In the genomic region with DNA sequence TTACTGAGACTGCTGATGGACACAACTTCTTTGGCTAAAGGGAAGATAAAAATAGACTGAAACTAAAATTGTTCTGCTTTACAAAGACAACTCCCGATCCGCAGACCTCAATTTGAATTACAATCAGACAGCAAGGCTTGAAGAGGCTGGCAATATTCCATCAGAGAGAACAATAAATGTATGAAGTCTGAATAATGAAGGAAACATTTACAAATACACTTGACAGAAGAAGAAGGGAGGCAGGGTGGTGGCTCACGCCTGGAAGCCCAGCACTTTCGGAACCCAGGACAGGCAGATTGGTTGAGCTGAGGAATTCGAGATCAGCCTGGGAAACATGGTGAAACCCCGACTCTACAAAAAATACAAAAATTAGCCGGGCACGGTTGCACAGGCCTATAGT, we compare ENCODE assay signal across 18 cellular contexts. TPM values are rescaled to one million over a fixed set of nuclear protein-coding genes. Genes with fewer than 3 reads are reported as not detected.
DNase-seq lines count a peak whose midpoint lies in the region; ATAC-seq, FAIRE-seq and TF ChIP-seq lines count a peak whose summit lies in the region.
"Had no signal": no experiment of that assay in that cellular context is flagged by ENCODE, and none has a peak within 500 bp of the region (broad histone marks: within the 10 kb centered on the region; RNA-seq: fewer than 3 reads in every experiment).

No MANE protein-coding gene starts in this region.

- intact Hi-C loops in tibial artery (cut with DNase I; ENCODE audit: low total_unique reads): no loop called here

- H3K14ac ChIP-seq in H1 (ENCODE audit: insufficient read length): no peak overlapping the region

- H3K79me2 ChIP-seq in GM23338 (replicated peaks; ENCODE audit: insufficient read depth) (no peaks in the 10 kb centered on the region), MM.1S (ENCODE audit: low read length) (no peaks in the 10 kb centered on the region), H1 (ENCODE audit: control insufficient read depth in 1 of 2, insufficient read depth in 2 of 2, low read length in 2 of 2) (no peaks in the 10 kb centered on the region)

- no peaks in the 10 kb centered on the region for H3K36me3 ChIP-seq in GM23338 (ENCODE audit: insufficient read depth)
- no peaks in the 10 kb centered on the region for H3K36me3 ChIP-seq in MM.1S (replicated peaks; ENCODE audit: insufficient read depth, low read length)
- H3K36me3 ChIP-seq in H1 (ENCODE audit: control insufficient read depth in 2 of 4, insufficient read depth in 4 of 4, low read length in 3 of 4): no peaks in the 10 kb centered on the region
- no peaks in the 10 kb centered on the region for H3K36me3 ChIP-seq in tibial artery

- H3K4me3 Mint-ChIP-seq in GM23338 (no peak overlapping the region), WTC11 (no peak overlapping the region)
- H3K4me3 Mint-ChIP-seq: CD14-positive monocyte; CD8-positive, alpha-beta T cell had no signal

- H3K36me3 Mint-ChIP-seq in GM23338 (ENCODE audit: low read depth) (no peaks in the 10 kb centered on the region), WTC11 (no peaks in the 10 kb centered on the region)
- H3K36me3 Mint-ChIP-seq: CD14-positive monocyte; CD8-positive, alpha-beta T cell had no signal

- H3K27ac ChIP-seq in GM23338 (ENCODE audit: low read depth) (peak overlapping the region; percentile 53; the same call in 1 of the 2 replicates), MM.1S (ENCODE audit: low read length) (no peak overlapping the region; the same call in 1 of the 2 replicates), H1 (ENCODE audit: low read depth, low read length) (no peak overlapping the region), tibial artery (no peak overlapping the region)
- H3K27ac ChIP-seq: A549, HL-60 had no signal

- no peak for DNase-seq in GM23338 (ENCODE audit: low spot score)
- no peak for DNase-seq in MM.1S
- DNase-seq in WTC11 (ENCODE audit: low spot score): no peak
- DNase-seq in H1 (ENCODE audit: low read depth in 1 of 2, low spot score in 2 of 2): no peak
- no peak for DNase-seq in activated CD8-positive, alpha-beta memory T cell treated with anti-CD3 and anti-CD28 coated beads, Interleukin-2, amount 50 U/mL, for 48 hours
- DNase-seq in occipital lobe (lab: John Stamatoyannopoulos, UW): no peak
- DNase-seq in tibial artery: no peak
- DNase-seq: CD8-positive, alpha-beta T cell; COR-L47; DMS53; GF-D8 had no signal

- no peaks in the 10 kb centered on the region; the same call in 1 of the 2 replicates for H3K23me2 ChIP-seq in H1 (ENCODE audit: low read depth, low read length)

- no peaks in the 10 kb centered on the region for H3K9me3 ChIP-seq in MM.1S (replicated peaks; ENCODE audit: insufficient read depth, low read length)
- H3K9me3 ChIP-seq in H1 (ENCODE audit: insufficient read depth in 2 of 2, low read depth in 1 of 2, low read length in 1 of 2): no peaks in the 10 kb centered on the region
- no peaks in the 10 kb centered on the region for H3K9me3 ChIP-seq in tibial artery
- H3K9me3 ChIP-seq: A549 had no signal

- 0 out of 2 replicates have a peak overlapping the region, but pooled peaks have one; percentile 23 for H2BK15ac ChIP-seq in H1 (ENCODE audit: low read length)

- TF ChIP-seq POLR2A in H1 (IDR thresholded peaks at IDR 0.05; ENCODE audit: control extremely low read depth in 1 of 2, low read depth in 2 of 2, low read length in 2 of 2): no peak

- no peaks in the 10 kb centered on the region; the same call in 1 of the 2 replicates for H3F3A ChIP-seq in GM23338 (replicated peaks; ENCODE audit: low read depth)
- H3F3A ChIP-seq in MM.1S (ENCODE audit: insufficient read depth, low read length): peaks cover 3% of the 10 kb centered on the region

- 76% methylated on average over 8 of the region's 8 CpGs; no CpG with 5 or more reads in 1 of the 2 experiments for WGBS in H1 (ENCODE audit: extremely low coverage in 1 of 2, insufficient coverage in 1 of 2, insufficient read length in 1 of 2, insufficient replicate concordance in 2 of 2, low coverage in 1 of 2, low lambda C conversion rate in 2 of 2, missing lambda C conversion rate in 1 of 2), 2 experiments

- no peak overlapping the region for H3K23ac ChIP-seq in H1 (ENCODE audit: insufficient read length)

- no peak overlapping the region for H3K4ac ChIP-seq in H1 (replicated peaks; ENCODE audit: insufficient read length, low read depth, low read length)

- H4K91ac ChIP-seq in H1 (replicated peaks; ENCODE audit: insufficient read length, low read length): no peak overlapping the region

- H3K4me1 Mint-ChIP-seq in GM23338 (peaks cover 5% of the 10 kb centered on the region), WTC11 (peaks cover 19% of the 10 kb centered on the region)

- no peak overlapping the region for H2AK5ac ChIP-seq in H1 (ENCODE audit: low read depth, low read length)

- TF ChIP-seq RAD21 in H1 (IDR thresholded peaks at IDR 0.05 in 1 of 2, conservative IDR thresholded peaks at IDR 0.05 in 1 of 2; ENCODE audit: low read depth in 2 of 2, low read length in 2 of 2): no peak

- H3K9me2 ChIP-seq in GM23338 (ENCODE audit: insufficient read depth) (no peaks in the 10 kb centered on the region), MM.1S (replicated peaks; ENCODE audit: insufficient read depth, low read length) (no peaks in the 10 kb centered on the region)

- FAIRE-seq in H1 (lab: Jason Lieb, UNC): no peak
- FAIRE-seq: A549, D721Med, H54 had no signal

- no peak overlapping the region for H2BK5ac ChIP-seq in H1 (ENCODE audit: low read depth, low read length)

- H3K9me3 Mint-ChIP-seq in GM23338 (no peaks in the 10 kb centered on the region; the same call in 2 of the 3 replicates), WTC11 (peaks cover 4% of the 10 kb centered on the region)
- H3K9me3 Mint-ChIP-seq: CD8-positive, alpha-beta T cell had no signal

- H2BK120ac ChIP-seq in H1 (replicated peaks; ENCODE audit: low read depth, low read length): no peak overlapping the region

- TF ChIP-seq CTCF in GM23338 (conservative IDR thresholded peaks at IDR 0.05; ENCODE audit: low read depth in 2 of 2) (no peak), MM.1S (IDR thresholded peaks at IDR 0.05; ENCODE audit: low read length) (no peak), WTC11 (IDR thresholded peaks at IDR 0.05) (no peak), H1 (IDR thresholded peaks at IDR 0.05; ENCODE audit: control extremely low read depth in 1 of 3, insufficient read depth in 1 of 3, low read depth in 1 of 3, low read length in 3 of 3) (no peak), tibial artery (IDR thresholded peaks at IDR 0.05) (no peak)

- ATAC-seq in GM23338: no peak
- no peak for ATAC-seq in WTC11
- ATAC-seq: A549; CD8-positive, alpha-beta T cell had no signal

- H3K4me2 ChIP-seq in GM23338 (peak overlapping the region; percentile 4; the same call in 1 of the 2 replicates), MM.1S (ENCODE audit: low read depth, low read length) (peak overlapping the region; percentile 54), H1 (ENCODE audit: insufficient read depth in 1 of 2, low read depth in 2 of 2, low read length in 2 of 2) (no peak overlapping the region)
- H3K4me2 ChIP-seq: A549 had no signal

- H2AFZ ChIP-seq in GM23338 (peak overlapping the region; percentile 61; the same call in 1 of the 2 replicates), MM.1S (ENCODE audit: low read length) (0 out of 2 replicates have a peak overlapping the region, but pooled peaks have one; percentile 32), H1 (ENCODE audit: low read length) (no peak overlapping the region)

- no peak overlapping the region for H3K56ac ChIP-seq in H1 (replicated peaks; ENCODE audit: insufficient read length, low read depth, low read length)

- CTCF ChIA-PET in WTC11 (lab: Charles Lee): interaction anchor here (1.1 kb wide), 1 partner anchor 56 kb away, joined by 3 read pairs; no protein-coding TSS in a partner anchor
- CTCF ChIA-PET in H1 (lab: Charles Lee; ENCODE audit: partially characterized antibody): interaction anchor here (1.1 kb wide), 1 partner anchor 16 kb away, joined by 3 read pairs; no protein-coding TSS in a partner anchor

- no peak overlapping the region for H4K8ac ChIP-seq in H1 (ENCODE audit: extremely low read depth, insufficient read depth, low read length)

- H3K27ac Mint-ChIP-seq in GM23338 (no peak overlapping the region), WTC11 (peak overlapping the region; percentile 3; the same call in 1 of the 2 replicates)
- H3K27ac Mint-ChIP-seq: CD14-positive monocyte; CD8-positive, alpha-beta T cell had no signal

- H3K9ac ChIP-seq in MM.1S (ENCODE audit: low read length) (no peak overlapping the region; the same call in 1 of the 2 replicates), H1 (replicated peaks in 1 of 4; ENCODE audit: extremely low read depth in 1 of 4, low read depth in 3 of 4, low read length in 3 of 4) (no peak overlapping the region)

- no peaks in the 10 kb centered on the region for H3K27me3 ChIP-seq in GM23338 (ENCODE audit: insufficient read depth)
- no peaks in the 10 kb centered on the region for H3K27me3 ChIP-seq in MM.1S (replicated peaks; ENCODE audit: insufficient read depth, low read length)
- H3K27me3 ChIP-seq in H1 (replicated peaks in 1 of 4; ENCODE audit: control insufficient read depth in 3 of 4, extremely low read depth in 1 of 4, insufficient read depth in 3 of 4, low read length in 3 of 4): no peaks in the 10 kb centered on the region
- peaks cover 0 to 3% of the 10 kb centered on the region in 2 donors for H3K27me3 ChIP-seq in tibial artery

- H3K4me1 ChIP-seq in GM23338 (ENCODE audit: insufficient read depth): peaks cover 7% of the 10 kb centered on the region; the same call in 1 of the 2 replicates
- H3K4me1 ChIP-seq in MM.1S (ENCODE audit: low read length): peaks cover 14% of the 10 kb centered on the region
- H3K4me1 ChIP-seq in H1 (replicated peaks in 1 of 4; ENCODE audit: control insufficient read depth in 3 of 4, insufficient read depth in 4 of 4, low read length in 3 of 4): peaks cover 0 to 3% (median 0%) of the 10 kb centered on the region in 4 experiments; a peak in 1 of 7 replicates
- H3K4me1 ChIP-seq in tibial artery: no peaks in the 10 kb centered on the region
- H3K4me1 ChIP-seq: A549 had no signal

- H3K27me3 Mint-ChIP-seq in GM23338 (ENCODE audit: insufficient read depth, low read depth, poor library complexity) (peaks cover 3% of the 10 kb centered on the region), WTC11 (ENCODE audit: low read depth) (0 out of 2 replicates have a peak, but pooled peaks cover 2% of the 10 kb centered on the region)

- H4K5ac ChIP-seq in H1 (ENCODE audit: insufficient read length, low read depth, low read length): no peak overlapping the region

- H3K4me3 ChIP-seq in GM23338 (no peak overlapping the region), MM.1S (ENCODE audit: low read length) (no peak overlapping the region), H1 (ENCODE audit: extremely low read depth in 1 of 4, insufficient read depth in 2 of 4, low read depth in 3 of 4, low read length in 4 of 4) (no peak overlapping the region), tibial artery (no peak overlapping the region)
- H3K4me3 ChIP-seq: A549 had no signal

- POLR2A ChIA-PET in WTC11 (lab: Charles Lee) (interaction anchor here (0.9 kb wide), 1 partner anchor 13 kb away, joined by 3 read pairs; no protein-coding TSS in a partner anchor), H1 (lab: Charles Lee; ENCODE audit: partially characterized antibody) (interaction anchor here (1.1 to 4.8 kb wide), 5 partner anchors 8 to 22 kb away, joined by 3 to 23 read pairs (median 3); a partner anchor contains a TSS)

- no peak for TF ChIP-seq EP300 in H1 (IDR thresholded peaks at IDR 0.05; ENCODE audit: borderline replicate concordance in 1 of 2, low read depth in 2 of 2, low read length in 2 of 2)

- no peak overlapping the region for H2BK20ac ChIP-seq in H1 (ENCODE audit: low read length)

- no peak overlapping the region for H2BK12ac ChIP-seq in H1 (ENCODE audit: low read depth, low read length)

- H4K20me1 ChIP-seq in GM23338 (replicated peaks; ENCODE audit: insufficient read depth): no peaks in the 10 kb centered on the region
- H4K20me1 ChIP-seq in MM.1S (ENCODE audit: insufficient read depth, low read length): no peaks in the 10 kb centered on the region
- no peaks in the 10 kb centered on the region for H4K20me1 ChIP-seq in H1 (replicated peaks in 1 of 2; ENCODE audit: control insufficient read depth in 1 of 2, insufficient read depth in 2 of 2, low read length in 2 of 2)

- no peaks in the 10 kb centered on the region for H3K79me1 ChIP-seq in H1 (ENCODE audit: low read depth, low read length)

- H3K18ac ChIP-seq in H1 (ENCODE audit: extremely low read depth, low read length): no peak overlapping the region

RNA-seq across cellular contexts. Expression of a gene that starts 14.6 kb away (rescaled TPM):
- not detected in 2 replicates for total RNA-seq in GM23338 (2014; rRNA removed; shearing (Covaris generic))
- polyA plus RNA-seq in GM23338 (2016; fragmentation: Nextera tagmentation; extraction: Ambion mirVana) (not detected in 2 replicates), H1 (2011; rRNA removed) (not detected in 2 replicates)
- total RNA-seq in WTC11 (2021) (not detected in 3 replicates), occipital lobe (not detected)
- total RNA-seq in H1 (2021; fragmentation: NEBNext Ultra II Directional; extraction: Animal tissue kit (Norgen Biotek cat#: 25700)): not detected in 2 replicates
- polyA plus RNA-seq in H1 (2011; cell fraction: cytosol; rRNA removed): not detected
- not detected for polyA plus RNA-seq in H1 (2011; cell fraction: nucleus; rRNA removed)
- polyA plus RNA-seq in H1 (2012, experiment 1 of 2): not detected in 4 replicates
- polyA plus RNA-seq in H1 (2012, experiment 2 of 2): not detected
- polyA plus RNA-seq in H1 (2013, experiment 1 of 2): not detected
- polyA plus RNA-seq in H1 (2013, experiment 2 of 2): not detected
- not detected in 2 replicates for polyA minus RNA-seq in H1 (2011; rRNA and poly(A)+ RNA removed)
- not detected for polyA minus RNA-seq in H1 (2011; cell fraction: cytosol; rRNA and poly(A)+ RNA removed)
- not detected for polyA minus RNA-seq in H1 (2011; cell fraction: nucleus; rRNA and poly(A)+ RNA removed)
- total RNA-seq: CD8-positive, alpha-beta T cell had no signal
- polyA plus RNA-seq: A549, AG04450, BJ, CD14-positive monocyte had no signal

RNA-seq across cellular contexts. Expression of a gene that starts 28.8 kb away (rescaled TPM):
- total RNA-seq in GM23338 (2014; rRNA removed; shearing (Covaris generic)): 3,158 and 4,450 TPM in 2 replicates
- polyA plus RNA-seq in GM23338 (2016; fragmentation: Nextera tagmentation; extraction: Ambion mirVana): 2,274 and 2,541 TPM in 2 replicates
- 1,825 to 2,081 TPM (median 2,046 TPM) in 3 replicates for total RNA-seq in WTC11 (2021)
- 1,963 and 1,980 TPM in 2 replicates for total RNA-seq in H1 (2021; fragmentation: NEBNext Ultra II Directional; extraction: Animal tissue kit (Norgen Biotek cat#: 25700))
- polyA plus RNA-seq in H1 (2011; rRNA removed): 1,277 and 2,554 TPM in 2 replicates
- polyA plus RNA-seq in H1 (2011; cell fraction: cytosol; rRNA removed): 4,614 TPM
- 1,124 TPM for polyA plus RNA-seq in H1 (2011; cell fraction: nucleus; rRNA removed)
- polyA plus RNA-seq in H1 (2012, experiment 1 of 2): 3,459 to 5,414 TPM (median 3,765 TPM) in 4 replicates
- polyA plus RNA-seq in H1 (2012, experiment 2 of 2): 5,853 TPM
- polyA plus RNA-seq in H1 (2013, experiment 1 of 2): 6,093 TPM
- 5,996 TPM for polyA plus RNA-seq in H1 (2013, experiment 2 of 2)
- 979 and 1,967 TPM in 2 replicates for polyA minus RNA-seq in H1 (2011; rRNA and poly(A)+ RNA removed)
- polyA minus RNA-seq in H1 (2011; cell fraction: cytosol; rRNA and poly(A)+ RNA removed): 386 TPM
- 791 TPM for polyA minus RNA-seq in H1 (2011; cell fraction: nucleus; rRNA and poly(A)+ RNA removed)
- total RNA-seq in occipital lobe: 3,834 TPM

RNA-seq across cellular contexts. Expression of a gene that starts 43.4 kb away (rescaled TPM):
- 0.07 and 0.31 TPM in 2 replicates for total RNA-seq in GM23338 (2014; rRNA removed; shearing (Covaris generic))
- 0.10 TPM in 1 of 2 replicates, not detected in the other for polyA plus RNA-seq in GM23338 (2016; fragmentation: Nextera tagmentation; extraction: Ambion mirVana)
- total RNA-seq in WTC11 (2021): not detected in 3 replicates
- not detected in 2 replicates for total RNA-seq in H1 (2021; fragmentation: NEBNext Ultra II Directional; extraction: Animal tissue kit (Norgen Biotek cat#: 25700))
- polyA plus RNA-seq in H1 (2011; rRNA removed): not detected in 2 replicates
- polyA plus RNA-seq in H1 (2011; cell fraction: cytosol; rRNA removed): not detected
- not detected for polyA plus RNA-seq in H1 (2011; cell fraction: nucleus; rRNA removed)
- 0.05 to 0.08 TPM in 2 of 4 replicates, not detected in the others for polyA plus RNA-seq in H1 (2012, experiment 1 of 2)
- polyA plus RNA-seq in H1 (2012, experiment 2 of 2): not detected
- polyA plus RNA-seq in H1 (2013, experiment 1 of 2): 0.04 TPM
- 0.06 TPM for polyA plus RNA-seq in H1 (2013, experiment 2 of 2)
- not detected in 2 replicates for polyA minus RNA-seq in H1 (2011; rRNA and poly(A)+ RNA removed)
- not detected for polyA minus RNA-seq in H1 (2011; cell fraction: cytosol; rRNA and poly(A)+ RNA removed)
- not detected for polyA minus RNA-seq in H1 (2011; cell fraction: nucleus; rRNA and poly(A)+ RNA removed)
- total RNA-seq in occipital lobe: not detected
- polyA plus RNA-seq: A549, AG04450, BJ, CD14-positive monocyte had no signal

RNA-seq across cellular contexts. Expression of a gene that starts 44.2 kb away (rescaled TPM):
- total RNA-seq in GM23338 (2014; rRNA removed; shearing (Covaris generic)): 0.43 and 0.52 TPM in 2 replicates
- polyA plus RNA-seq in GM23338 (2016; fragmentation: Nextera tagmentation; extraction: Ambion mirVana): 0.26 and 0.50 TPM in 2 replicates
- 1.5 to 2.8 TPM (median 1.8 TPM) in 3 replicates for total RNA-seq in WTC11 (2021)
- total RNA-seq in H1 (2021; fragmentation: NEBNext Ultra II Directional; extraction: Animal tissue kit (Norgen Biotek cat#: 25700)): 0.67 and 1.8 TPM in 2 replicates
- 4.1 and 9.3 TPM in 2 replicates for polyA plus RNA-seq in H1 (2011; rRNA removed)
- 0.80 TPM for polyA plus RNA-seq in H1 (2011; cell fraction: cytosol; rRNA removed)
- 2.7 TPM for polyA plus RNA-seq in H1 (2011; cell fraction: nucleus; rRNA removed)
- polyA plus RNA-seq in H1 (2012, experiment 1 of 2): 0.41 to 0.90 TPM (median 0.66 TPM) in 4 replicates
- 0.72 TPM for polyA plus RNA-seq in H1 (2012, experiment 2 of 2)
- 0.87 TPM for polyA plus RNA-seq in H1 (2013, experiment 1 of 2)
- polyA plus RNA-seq in H1 (2013, experiment 2 of 2): 0.72 TPM
- polyA minus RNA-seq in H1 (2011; rRNA and poly(A)+ RNA removed): 0.63 and 0.66 TPM in 2 replicates
- polyA minus RNA-seq in H1 (2011; cell fraction: cytosol; rRNA and poly(A)+ RNA removed): 0.66 TPM
- 0.60 TPM for polyA minus RNA-seq in H1 (2011; cell fraction: nucleus; rRNA and poly(A)+ RNA removed)
- total RNA-seq in occipital lobe: 0.47 TPM
- total RNA-seq: CD8-positive, alpha-beta T cell had no signal
- polyA plus RNA-seq: A549, AG04450, BJ, CD14-positive monocyte had no signal

Comparison
In these comparisons a context has a peak if more than half of its experiments do, and no peak if none do; other contexts are left out.
1. H3K4me2 ChIP-seq: peak in GM23338 (single experiment) and MM.1S (single experiment); none in H1 (0 of 2).